In the genomic region with DNA sequence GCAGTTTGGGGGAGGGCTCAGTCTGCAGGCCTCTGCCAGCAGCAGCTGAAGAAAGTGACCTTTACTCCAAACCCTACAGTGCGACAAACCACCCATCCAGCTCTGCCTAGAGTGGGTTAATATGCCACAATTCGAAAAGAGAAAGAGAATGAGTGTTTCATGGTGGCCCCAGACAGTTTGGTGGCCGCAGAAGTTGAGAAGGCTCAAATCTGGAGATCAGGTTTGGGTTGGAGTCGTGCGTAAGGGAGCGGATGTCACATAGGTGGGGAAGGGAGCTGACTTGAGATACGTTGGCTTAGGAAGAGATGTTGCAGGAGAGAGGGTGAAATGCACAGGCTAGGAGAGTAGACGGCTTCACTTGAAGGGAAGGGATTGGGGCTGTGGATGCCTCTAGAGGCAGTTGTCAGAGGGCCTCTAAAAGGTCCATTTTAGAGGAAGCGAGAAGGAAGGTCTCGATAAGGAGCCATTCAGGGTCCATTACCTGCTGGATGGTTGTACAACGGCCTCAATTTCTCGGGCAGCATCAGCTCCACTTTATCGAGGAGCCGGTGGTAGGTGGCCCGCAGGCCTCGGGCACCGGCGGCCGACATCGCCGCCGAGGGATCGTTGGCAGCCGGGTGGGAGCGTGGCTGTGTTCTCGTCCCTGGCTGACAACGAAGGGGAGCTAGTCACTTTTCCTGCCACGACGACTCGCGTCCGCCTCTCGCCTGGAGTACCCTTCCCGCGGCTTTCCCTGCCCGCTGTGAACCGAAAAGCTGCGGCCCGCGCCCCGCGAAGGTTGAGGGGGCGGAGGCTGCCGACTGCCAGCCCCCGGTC, we compare ENCODE assay signal across 8 cellular contexts. TPM values are rescaled to one million over a fixed set of nuclear protein-coding genes. Genes with fewer than 3 reads are reported as not detected.
DNase-seq lines count a peak whose midpoint lies in the region; ATAC-seq and TF ChIP-seq lines count a peak whose summit lies in the region.

No MANE protein-coding gene starts in this region.

- no peaks in the 10 kb centered on the region for H3K9me3 ChIP-seq in effector memory CD4-positive, alpha-beta T cell (ENCODE audit: control insufficient read depth, low read length)

- peak overlapping the region; percentile 89 for H3K27ac ChIP-seq in effector memory CD4-positive, alpha-beta T cell (ENCODE audit: insufficient read depth, low read length, poor library complexity, severe bottlenecking)

- no peaks in the 10 kb centered on the region for H3K9me3 Mint-ChIP-seq in mesothelial cell of epicardium
- no peaks in the 10 kb centered on the region for H3K9me3 Mint-ChIP-seq in stimulated activated naive CD8-positive, alpha-beta T cell treated with anti-CD3 and anti-CD28 coated beads, Interleukin-15, Interleukin-2, amounts not matched to agents 100 ng/mL and 50 ng/mL, for 24 hours

- H3K4me1 ChIP-seq in effector memory CD4-positive, alpha-beta T cell (ENCODE audit: control insufficient read depth, insufficient read depth, low read length, poor library complexity, severe bottlenecking), result peaks cover 4% of the 10 kb centered on the region

- H3K4me1 Mint-ChIP-seq in mesothelial cell of epicardium, result peaks cover 29% of the 10 kb centered on the region
- peaks cover 43% of the 10 kb centered on the region for H3K4me1 Mint-ChIP-seq in stimulated activated naive CD8-positive, alpha-beta T cell treated with anti-CD3 and anti-CD28 coated beads, Interleukin-15, Interleukin-2, amounts not matched to agents 100 ng/mL and 50 ng/mL, for 24 hours (ENCODE audit: low read depth)

- peak overlapping the region; percentile 81 for H3K4me3 Mint-ChIP-seq in mesothelial cell of epicardium
- peak overlapping the region; percentile 94 for H3K4me3 Mint-ChIP-seq in stimulated activated naive CD8-positive, alpha-beta T cell treated with anti-CD3 and anti-CD28 coated beads, Interleukin-15, Interleukin-2, amounts not matched to agents 100 ng/mL and 50 ng/mL, for 24 hours

- H3K36me3 Mint-ChIP-seq in mesothelial cell of epicardium, result no peaks in the 10 kb centered on the region
- peaks cover 4% of the 10 kb centered on the region for H3K36me3 Mint-ChIP-seq in stimulated activated naive CD8-positive, alpha-beta T cell treated with anti-CD3 and anti-CD28 coated beads, Interleukin-15, Interleukin-2, amounts not matched to agents 100 ng/mL and 50 ng/mL, for 24 hours (ENCODE audit: low read depth)

- no peaks in the 10 kb centered on the region for H3K27me3 ChIP-seq in effector memory CD4-positive, alpha-beta T cell (replicated peaks; ENCODE audit: control insufficient read depth, insufficient read depth, low read length, poor library complexity, severe bottlenecking)

- ATAC-seq in GM18511 (IDR thresholded peaks at IDR 0.05; ENCODE audit: unreplicated experiment) (peak; percentile 19), HG02970 (IDR thresholded peaks at IDR 0.05; ENCODE audit: low FRiP score, unreplicated experiment) (peak; percentile 2)
- peak; percentile 2 for ATAC-seq in activated CD4-positive, CD25-positive, alpha-beta regulatory T cell treated with anti-CD3 and anti-CD28 coated beads, Interleukin-2, amount 50 U/mL, for 24 hours

- H3K36me3 ChIP-seq in effector memory CD4-positive, alpha-beta T cell (ENCODE audit: control insufficient read depth, insufficient read depth, low read length), result no peaks in the 10 kb centered on the region

- H3K27me3 Mint-ChIP-seq in mesothelial cell of epicardium (ENCODE audit: low read depth), result no peaks in the 10 kb centered on the region
- no peaks in the 10 kb centered on the region for H3K27me3 Mint-ChIP-seq in stimulated activated naive CD8-positive, alpha-beta T cell treated with anti-CD3 and anti-CD28 coated beads, Interleukin-15, Interleukin-2, amounts not matched to agents 100 ng/mL and 50 ng/mL, for 24 hours

- H3K4me3 ChIP-seq in AG09309 (ENCODE audit: control insufficient read depth, low read depth, low read length), result peak overlapping the region; percentile 92
- H3K4me3 ChIP-seq in effector memory CD4-positive, alpha-beta T cell (ENCODE audit: insufficient read depth, low read depth, low read length, poor library complexity, severe bottlenecking), result peak overlapping the region; percentile 66

- TF ChIP-seq CTCF in AG09309 (IDR thresholded peaks at IDR 0.05; ENCODE audit: control insufficient read depth, insufficient read depth, low read depth, low read length, missing control alignments), result no peak
- TF ChIP-seq CTCF in mesothelial cell of epicardium (IDR thresholded peaks at IDR 0.05; ENCODE audit: unreplicated experiment), result no peak

- peak overlapping the region; percentile 100 for H3K27ac Mint-ChIP-seq in mesothelial cell of epicardium
- peak overlapping the region; percentile 100 for H3K27ac Mint-ChIP-seq in stimulated activated naive CD8-positive, alpha-beta T cell treated with anti-CD3 and anti-CD28 coated beads, Interleukin-15, Interleukin-2, amounts not matched to agents 100 ng/mL and 50 ng/mL, for 24 hours

- DNase-seq in AG09309 (ENCODE audit: low read depth), result no peak
- peak; percentile 64 for DNase-seq in NCI-H2171 treated with DMSO at 0.1 percent for 48 hours (lab: John Stamatoyannopoulos, UW)
- peak; percentile 4 to 15 (median 9) for DNase-seq in effector memory CD4-positive, alpha-beta T cell
- DNase-seq in mesothelial cell of epicardium (ENCODE audit: low spot score in 2 of 2, unreplicated experiment in 2 of 2), result no peak

RNA-seq across cellular contexts. Expression of gene DCAF6, which starts 1.0 kb away (rescaled TPM):
- total RNA-seq in mesothelial cell of epicardium, result 34.0 to 34.4 TPM (median 34.0 TPM) in 3 replicates

RNA-seq across cellular contexts. Expression of gene MPC2, which starts 1.4 kb away (rescaled TPM):
- 20.5 to 23.9 TPM (median 21.4 TPM) in 3 replicates for total RNA-seq in mesothelial cell of epicardium

RNA-seq across cellular contexts. Expression of gene ADCY10, which starts 21.5 kb away (rescaled TPM):
- 0.04 to 0.47 TPM (median 0.16 TPM) in 3 replicates for total RNA-seq in mesothelial cell of epicardium

Comparison
In these comparisons a context has a peak if more than half of its experiments do, and no peak if none do; other contexts are left out.
1. DNase-seq: peak in NCI-H2171 treated with DMSO at 0.1 percent for 48 hours (single experiment) and effector memory CD4-positive, alpha-beta T cell (3 of 3); none in AG09309 (single experiment) and mesothelial cell of epicardium (0 of 2).
2. Peak in every context shown above with its lines, with median percentiles within 50 percentile points of each other: ATAC-seq.